Comparison of ENCODE assay signal across 8 cellular contexts in genomic region chr12:4118017-4118510, GRCh38.
DNase-seq lines count a peak whose midpoint lies in the region; ATAC-seq and TF ChIP-seq lines count a peak whose summit lies in the region.

No MANE protein-coding gene starts in this region.

- DNase-seq in LHCN-M2 (ENCODE audit: low read depth): peak; percentile 93
- DNase-seq in astrocyte of the hippocampus (ENCODE audit: low read depth, low spot score): peak; percentile 64
- DNase-seq in mesenchymal stem cell: peak; percentile 65
- DNase-seq in HEK293T (ENCODE audit: extremely low spot score): no peak
- no peak for DNase-seq in omental fat pad (ENCODE audit: low spot score)
- DNase-seq in stimulated activated CD4-positive, alpha-beta T cell treated with anti-CD3 and anti-CD28 coated beads, Interleukin-2, amount 100 ng/mL, for 48 hours: no peak

- H4K8ac ChIP-seq in mesenchymal stem cell (ENCODE audit: low read length): no peak overlapping the region

- no peak overlapping the region for H3K4ac ChIP-seq in mesenchymal stem cell (ENCODE audit: low read depth in 1 of 2, low read length in 2 of 2)

- H3K23ac ChIP-seq in mesenchymal stem cell (ENCODE audit: low read length in 2 of 2): no peak overlapping the region

- peak overlapping the region; percentile 89 for H2AK5ac ChIP-seq in mesenchymal stem cell (ENCODE audit: low read length, severe bottlenecking)

- no peak overlapping the region for H3K9ac ChIP-seq in mesenchymal stem cell (ENCODE audit: low read length)

- H3K4me3 ChIP-seq in GM12875 (ENCODE audit: low read depth, low read length) (peak overlapping the region; percentile 37), mesenchymal stem cell (ENCODE audit: insufficient read depth in 1 of 2, low read depth in 1 of 2, low read length in 2 of 2) (no peak overlapping the region)

- ATAC-seq in GM21529 (IDR thresholded peaks at IDR 0.05; ENCODE audit: unreplicated experiment): peak; percentile 53
- ATAC-seq in omental fat pad (ENCODE audit: low FRiP score): no peak

- H3K4me1 ChIP-seq in mesenchymal stem cell (ENCODE audit: control insufficient read depth, insufficient read depth, low read depth, low read length): peaks cover 36% of the 10 kb centered on the region

- H3K18ac ChIP-seq in mesenchymal stem cell (ENCODE audit: low read depth in 1 of 2, low read length in 2 of 2): no peak overlapping the region

- no peak overlapping the region for H4K91ac ChIP-seq in mesenchymal stem cell (ENCODE audit: low read length)

- POLR2A ChIA-PET in HEK293T (lab: Yijun Ruan, JAX): interaction anchor here (1.6 kb wide), 1 partner anchor 155 kb away, joined by 6 read pairs; the partner anchor contains the start of gene CCND2

- CTCF ChIA-PET in HEK293T (lab: Yijun Ruan, JAX): no interaction called here

- H3K27me3 ChIP-seq in mesenchymal stem cell (ENCODE audit: control insufficient read depth in 1 of 2, insufficient read depth in 1 of 2, low read length in 2 of 2): peaks cover 4 to 53% of the 10 kb centered on the region in 2 experiments

- no peak overlapping the region for H2BK15ac ChIP-seq in mesenchymal stem cell (ENCODE audit: low read depth, poor library complexity, severe bottlenecking)

- no peak overlapping the region for H3K14ac ChIP-seq in mesenchymal stem cell (ENCODE audit: low read length in 2 of 2)

- no peak overlapping the region for H2AFZ ChIP-seq in mesenchymal stem cell (ENCODE audit: low read depth, low read length)

- H3K27ac ChIP-seq in mesenchymal stem cell (ENCODE audit: low read length, poor library complexity, severe bottlenecking): peak overlapping the region; percentile 50

- TF ChIP-seq CTCF in GM12875 (IDR thresholded peaks at IDR 0.05; ENCODE audit: borderline replicate concordance, insufficient read depth, low read depth, low read length) (no peak), omental fat pad (IDR thresholded peaks at IDR 0.05) (no peak)

- WGBS in mesenchymal stem cell: 50% methylated on average over 3 of the region's 7 CpGs

- peak overlapping the region in 1 of 2 experiments; percentile 25 for H2BK12ac ChIP-seq in mesenchymal stem cell (ENCODE audit: low read length in 2 of 2)

- H2BK120ac ChIP-seq in mesenchymal stem cell (ENCODE audit: low read depth, low read length): no peak overlapping the region

- H3K9me3 ChIP-seq in mesenchymal stem cell (ENCODE audit: control insufficient read depth, low read length): no peaks in the 10 kb centered on the region

- H3K79me1 ChIP-seq in mesenchymal stem cell (replicated peaks; ENCODE audit: low read length, poor library complexity, severe bottlenecking): no peaks in the 10 kb centered on the region

- no peaks in the 10 kb centered on the region for H3K36me3 ChIP-seq in mesenchymal stem cell (ENCODE audit: control insufficient read depth in 1 of 2, insufficient read depth in 2 of 2, low read depth in 1 of 2, low read length in 2 of 2)

- no peak overlapping the region for H3K4me2 ChIP-seq in mesenchymal stem cell (ENCODE audit: low read length, poor library complexity, severe bottlenecking)

- H2BK5ac ChIP-seq in mesenchymal stem cell (ENCODE audit: low read depth, low read length, poor library complexity, severe bottlenecking): no peak overlapping the region

TF ChIP-seq in HEK293T, 16 proteins besides CTCF, POLR2A, EP300 and RAD21:
- TF ChIP-seq BHLHE40 (IDR thresholded peaks at IDR 0.05; ENCODE audit: borderline replicate concordance) (no peak), ARNT (IDR thresholded peaks at IDR 0.05) (no peak), NFRKB (IDR thresholded peaks at IDR 0.05) (no peak), L3MBTL2 (conservative IDR thresholded peaks at IDR 0.05) (no peak)

Comparison
In these comparisons a context has a peak if more than half of its experiments do, and no peak if none do; other contexts are left out.
1. DNase-seq: peak in LHCN-M2 (single experiment), astrocyte of the hippocampus (single experiment) and mesenchymal stem cell (single experiment); none in HEK293T (single experiment), omental fat pad (single experiment) and stimulated activated CD4-positive, alpha-beta T cell treated with anti-CD3 and anti-CD28 coated beads, Interleukin-2, amount 100 ng/mL, for 48 hours (0 of 2).